In the genomic region with DNA sequence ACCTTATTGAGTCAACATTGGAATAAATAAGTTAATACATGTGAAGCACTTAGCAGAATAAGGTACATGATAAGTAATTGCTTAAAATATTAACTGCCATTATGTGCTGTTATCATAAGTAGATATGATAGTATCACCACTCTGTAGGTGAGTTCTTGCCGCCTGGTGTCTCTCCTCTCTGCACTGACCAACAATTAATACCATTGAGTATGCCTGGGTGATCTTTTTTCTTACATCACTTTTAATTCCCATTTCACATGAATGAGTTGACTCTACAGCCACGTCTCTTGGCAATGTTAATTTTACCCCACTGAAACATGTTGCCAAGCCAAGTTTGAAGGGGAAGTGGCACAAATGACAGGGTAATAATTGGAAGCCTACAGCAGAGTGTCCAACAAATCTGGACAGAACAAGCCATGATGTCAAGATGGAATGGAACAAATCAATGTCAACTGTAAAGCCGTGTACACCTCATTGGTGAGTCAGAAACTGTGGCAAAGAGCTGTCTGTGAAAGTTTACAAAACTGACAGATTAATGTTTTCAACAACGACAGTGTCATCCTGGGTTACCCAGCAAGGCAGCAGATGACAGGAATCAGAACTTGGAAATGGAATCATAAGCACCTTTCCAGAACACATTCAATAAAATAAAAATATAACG, we compare ENCODE assay signal across 29 cellular contexts.
"Had no signal": no experiment of that assay in that cellular context is flagged by ENCODE, and none has a peak within 500 bp of the region (broad histone marks: within the 10 kb centered on the region; RNA-seq: fewer than 3 reads in every experiment).

No MANE protein-coding gene starts in this region.

- H3K4me1 Mint-ChIP-seq: activated CD4-positive, alpha-beta memory T cell treated with anti-CD3 and anti-CD28 coated beads, Interleukin-2, amount 10 ng/mL, durations not matched to agents 7 days and 5 days; activated CD4-positive, alpha-beta T cell treated with anti-CD3 and anti-CD28 coated beads for 36 hours; activated CD4-positive, alpha-beta T cell treated with anti-CD3 and anti-CD28 coated beads, Interleukin-2, amount 10 ng/mL, durations not matched to agents 7 days and 5 days; activated naive CD4-positive, alpha-beta T cell treated with anti-CD3 and anti-CD28 coated beads, Interleukin-2, amount 10 ng/mL, durations not matched to agents 7 days and 5 days; activated naive CD8-positive, alpha-beta T cell treated with anti-CD3 and anti-CD28 coated beads, Interleukin-2, amount 10 ng/mL, durations not matched to agents 7 days and 5 days; central memory CD8-positive, alpha-beta T cell; endodermal cell had no signal

- H3K27me3 ChIP-seq: ascending aorta, brain microvascular endothelial cell, dorsolateral prefrontal cortex, esophagus muscularis mucosa, foreskin keratinocyte, gastrocnemius medialis had no signal

- H3K4me1 ChIP-seq: ascending aorta, esophagus muscularis mucosa, foreskin keratinocyte, gastrocnemius medialis had no signal

- H3K27ac ChIP-seq: ascending aorta, brain microvascular endothelial cell, coronary artery, esophagus muscularis mucosa, foreskin keratinocyte, gastrocnemius medialis had no signal

- ATAC-seq: activated CD4-positive, alpha-beta T cell treated with anti-CD3 and anti-CD28 coated beads for 36 hours; activated naive CD4-positive, alpha-beta T cell treated with anti-CD3 and anti-CD28 coated beads, Interleukin-2, amount 50 U/mL, for 72 hours; activated T-cell treated with anti-CD3 and anti-CD28 coated beads, Interleukin-2, amount 50 U/mL, for 72 hours; foreskin keratinocyte; gastrocnemius medialis had no signal

- H3K4me3 Mint-ChIP-seq: activated CD4-positive, alpha-beta memory T cell treated with anti-CD3 and anti-CD28 coated beads, Interleukin-2, amount 10 ng/mL, durations not matched to agents 7 days and 5 days; activated CD4-positive, alpha-beta T cell treated with anti-CD3 and anti-CD28 coated beads for 36 hours; activated CD4-positive, alpha-beta T cell treated with anti-CD3 and anti-CD28 coated beads, Interleukin-2, amount 10 ng/mL, durations not matched to agents 7 days and 5 days; activated naive CD4-positive, alpha-beta T cell treated with anti-CD3 and anti-CD28 coated beads, Interleukin-2, amount 10 ng/mL, durations not matched to agents 7 days and 5 days; activated naive CD8-positive, alpha-beta T cell treated with anti-CD3 and anti-CD28 coated beads, Interleukin-2, amount 10 ng/mL, durations not matched to agents 7 days and 5 days; activated T-cell treated with anti-CD3 and anti-CD28 coated beads, Interleukin-2, amount 50 U/mL, for 24 hours; activated T-cell treated with anti-CD3 and anti-CD28 coated beads, Interleukin-2, amount 50 U/mL, for 72 hours; central memory CD8-positive, alpha-beta T cell; dendritic cell treated with granulocyte-macrophage colony-stimulating factor and Interleukin-4, amounts not matched to agents 40 ng/mL and 50 ng/mL, for 4 days; endodermal cell had no signal

- H3K36me3 ChIP-seq: ascending aorta, brain microvascular endothelial cell, esophagus muscularis mucosa, gastrocnemius medialis had no signal

- H3K27me3 Mint-ChIP-seq: activated CD4-positive, alpha-beta memory T cell treated with anti-CD3 and anti-CD28 coated beads, Interleukin-2, amount 10 ng/mL, durations not matched to agents 7 days and 5 days; activated CD4-positive, alpha-beta T cell treated with anti-CD3 and anti-CD28 coated beads for 36 hours; activated CD4-positive, alpha-beta T cell treated with anti-CD3 and anti-CD28 coated beads, Interleukin-2, amount 10 ng/mL, durations not matched to agents 7 days and 5 days; activated naive CD4-positive, alpha-beta T cell treated with anti-CD3 and anti-CD28 coated beads, Interleukin-2, amount 10 ng/mL, durations not matched to agents 7 days and 5 days; activated naive CD8-positive, alpha-beta T cell treated with anti-CD3 and anti-CD28 coated beads, Interleukin-2, amount 10 ng/mL, durations not matched to agents 7 days and 5 days; activated T-cell treated with anti-CD3 and anti-CD28 coated beads, Interleukin-2, amount 50 U/mL, for 24 hours; central memory CD8-positive, alpha-beta T cell; dendritic cell treated with granulocyte-macrophage colony-stimulating factor and Interleukin-4, amounts not matched to agents 40 ng/mL and 50 ng/mL, for 4 days had no signal

- H3K9me3 Mint-ChIP-seq: activated CD4-positive, alpha-beta memory T cell treated with anti-CD3 and anti-CD28 coated beads, Interleukin-2, amount 10 ng/mL, durations not matched to agents 7 days and 5 days; activated CD4-positive, alpha-beta T cell treated with anti-CD3 and anti-CD28 coated beads, Interleukin-2, amount 10 ng/mL, durations not matched to agents 7 days and 5 days; activated naive CD4-positive, alpha-beta T cell treated with anti-CD3 and anti-CD28 coated beads, Interleukin-2, amount 10 ng/mL, durations not matched to agents 7 days and 5 days; activated naive CD4-positive, alpha-beta T cell treated with anti-CD3 and anti-CD28 coated beads, Interleukin-2, amount 50 U/mL, for 72 hours; activated naive CD8-positive, alpha-beta T cell treated with anti-CD3 and anti-CD28 coated beads, Interleukin-2, amount 10 ng/mL, durations not matched to agents 7 days and 5 days; activated T-cell treated with anti-CD3 and anti-CD28 coated beads, Interleukin-2, amount 50 U/mL, for 24 hours; activated T-cell treated with anti-CD3 and anti-CD28 coated beads, Interleukin-2, amount 50 U/mL, for 72 hours; dendritic cell treated with granulocyte-macrophage colony-stimulating factor and Interleukin-4, amounts not matched to agents 40 ng/mL and 50 ng/mL, for 4 days; endodermal cell had no signal

- DNase-seq: activated CD4-positive, alpha-beta memory T cell treated with anti-CD3 and anti-CD28 coated beads, Interleukin-2, amount 10 ng/mL, durations not matched to agents 7 days and 5 days; activated CD4-positive, alpha-beta T cell treated with anti-CD3 and anti-CD28 coated beads for 36 hours; activated CD4-positive, alpha-beta T cell treated with anti-CD3 and anti-CD28 coated beads, Interleukin-2, amount 10 ng/mL, durations not matched to agents 7 days and 5 days; activated CD4-positive, alpha-beta T cell treated with anti-CD3 and anti-CD28 coated beads, Interleukin-2, amount 50 U/mL, for 4 hours; activated CD4-positive, CD25-positive, alpha-beta regulatory T cell; activated CD4-positive, CD25-positive, alpha-beta regulatory T cell treated with anti-CD3 and anti-CD28 coated beads, Interleukin-2, amount 50 U/mL, for 72 hours; activated CD8-positive, alpha-beta memory T cell treated with anti-CD3 and anti-CD28 coated beads, Interleukin-2, amount 50 U/mL, for 48 hours; activated gamma-delta T cell; activated naive CD4-positive, alpha-beta T cell; activated naive CD4-positive, alpha-beta T cell treated with anti-CD3 and anti-CD28 coated beads, Interleukin-2, amount 10 ng/mL, durations not matched to agents 7 days and 5 days; activated naive CD8-positive, alpha-beta T cell treated with anti-CD3 and anti-CD28 coated beads, Interleukin-2, amount 10 ng/mL, durations not matched to agents 7 days and 5 days; activated T-cell treated with anti-CD3 and anti-CD28 coated beads for 4 hours; activated T-cell treated with anti-CD3 and anti-CD28 coated beads, Interleukin-2, amount 50 U/mL, for 24 hours; activated T-cell treated with anti-CD3 and anti-CD28 coated beads, Interleukin-2, amount 50 U/mL, for 72 hours; brain microvascular endothelial cell; dorsolateral prefrontal cortex; effector memory CD4-positive, alpha-beta T cell; endodermal cell; erythroblast; foreskin keratinocyte; gastrocnemius medialis; T-helper 2 cell had no signal

- FAIRE-seq: bronchial epithelial cell had no signal

- H3K4me3 ChIP-seq: ascending aorta, coronary artery, dorsolateral prefrontal cortex, esophagus muscularis mucosa, gastrocnemius medialis had no signal

- H3K36me3 Mint-ChIP-seq: activated naive CD4-positive, alpha-beta T cell treated with anti-CD3 and anti-CD28 coated beads, Interleukin-2, amount 10 ng/mL, durations not matched to agents 7 days and 5 days; activated naive CD4-positive, alpha-beta T cell treated with anti-CD3 and anti-CD28 coated beads, Interleukin-2, amount 50 U/mL, for 72 hours; activated naive CD8-positive, alpha-beta T cell treated with anti-CD3 and anti-CD28 coated beads, Interleukin-2, amount 10 ng/mL, durations not matched to agents 7 days and 5 days had no signal

- H3K27ac Mint-ChIP-seq: activated CD4-positive, alpha-beta memory T cell treated with anti-CD3 and anti-CD28 coated beads, Interleukin-2, amount 10 ng/mL, durations not matched to agents 7 days and 5 days; activated CD4-positive, alpha-beta T cell treated with anti-CD3 and anti-CD28 coated beads for 36 hours; activated CD4-positive, alpha-beta T cell treated with anti-CD3 and anti-CD28 coated beads, Interleukin-2, amount 10 ng/mL, durations not matched to agents 7 days and 5 days; activated naive CD4-positive, alpha-beta T cell treated with anti-CD3 and anti-CD28 coated beads, Interleukin-2, amount 10 ng/mL, durations not matched to agents 7 days and 5 days; activated naive CD4-positive, alpha-beta T cell treated with anti-CD3 and anti-CD28 coated beads, Interleukin-2, amount 50 U/mL, for 72 hours; activated naive CD8-positive, alpha-beta T cell treated with anti-CD3 and anti-CD28 coated beads, Interleukin-2, amount 10 ng/mL, durations not matched to agents 7 days and 5 days; activated T-cell treated with anti-CD3 and anti-CD28 coated beads, Interleukin-2, amount 50 U/mL, for 24 hours; activated T-cell treated with anti-CD3 and anti-CD28 coated beads, Interleukin-2, amount 50 U/mL, for 72 hours; dendritic cell treated with granulocyte-macrophage colony-stimulating factor and Interleukin-4, amounts not matched to agents 40 ng/mL and 50 ng/mL, for 4 days; endodermal cell had no signal

- H3K9me3 ChIP-seq: ascending aorta, esophagus muscularis mucosa, gastrocnemius medialis had no signal
